Comparison of ENCODE assay signal across 24 cellular contexts in genomic region chrX:52139545-52139895, GRCh38.
"Had no signal": no experiment of that assay in that cellular context is flagged by ENCODE, and none has a peak within 500 bp of the region (broad histone marks: within the 10 kb centered on the region; RNA-seq: fewer than 3 reads in every experiment).

No MANE protein-coding gene starts in this region.

- H3K36me3 ChIP-seq: colonic mucosa, esophagus muscularis mucosa, esophagus squamous epithelium, gastrocnemius medialis, gastroesophageal sphincter, heart left ventricle, heart right ventricle had no signal

- H3K4me3 ChIP-seq: colonic mucosa, coronary artery, dorsolateral prefrontal cortex, esophagus muscularis mucosa, esophagus squamous epithelium, gastrocnemius medialis, gastroesophageal sphincter, heart left ventricle, heart right ventricle had no signal

- H3K9me3 ChIP-seq: colonic mucosa, esophagus muscularis mucosa, esophagus squamous epithelium, gastrocnemius medialis, gastroesophageal sphincter, heart left ventricle, heart right ventricle had no signal

- H3K27ac ChIP-seq: colonic mucosa, coronary artery, dorsolateral prefrontal cortex, epithelial cell of prostate, esophagus muscularis mucosa, esophagus squamous epithelium, foreskin keratinocyte, gastrocnemius medialis, gastroesophageal sphincter, heart left ventricle, heart right ventricle had no signal

- ATAC-seq: effector memory CD8-positive, alpha-beta T cell; esophagus mucosa; foreskin keratinocyte; gastrocnemius medialis; gastroesophageal sphincter; heart left ventricle; heart right ventricle had no signal

- DNase-seq: colonic mucosa; cortex of kidney; dermis blood vessel endothelial cell; dorsolateral prefrontal cortex; effector CD4-positive, alpha-beta T cell; effector CD8-positive, alpha-beta T cell; effector memory CD4-positive, alpha-beta T cell; effector memory CD8-positive, alpha-beta T cell; endodermal cell; erythroblast; esophagus squamous epithelium; foreskin fibroblast; foreskin keratinocyte; foreskin melanocyte; gastrocnemius medialis; glutamatergic neuron; head of caudate nucleus; heart left ventricle; heart right ventricle had no signal

- H3K27me3 ChIP-seq: colonic mucosa, esophagus muscularis mucosa, esophagus squamous epithelium, foreskin keratinocyte, gastrocnemius medialis, gastroesophageal sphincter had no signal

- H3K4me1 ChIP-seq: colonic mucosa, esophagus muscularis mucosa, esophagus squamous epithelium, foreskin keratinocyte, gastrocnemius medialis, gastroesophageal sphincter, heart left ventricle, heart right ventricle had no signal
